In genomic region chr12:6311822-6312528, GRCh38 we compare ENCODE assay signal across 19 cellular contexts. TPM values are rescaled to one million over a fixed set of nuclear protein-coding genes. Genes with fewer than 3 reads are reported as not detected.
DNase-seq lines count a peak whose midpoint lies in the region; TF ChIP-seq lines count a peak whose summit lies in the region.
"Had no signal": no experiment of that assay in that cellular context is flagged by ENCODE, and none has a peak within 500 bp of the region (broad histone marks: within the 10 kb centered on the region; RNA-seq: fewer than 3 reads in every experiment).

No MANE protein-coding gene starts in this region.

- no peak overlapping the region for H2BK5ac ChIP-seq in mesenchymal stem cell (ENCODE audit: low read depth, low read length, poor library complexity, severe bottlenecking)

- H3K27me3 Mint-ChIP-seq in Caco-2 (ENCODE audit: insufficient read depth, unreplicated experiment) (no peaks in the 10 kb centered on the region), MCF 10A (ENCODE audit: insufficient read depth, unreplicated experiment) (no peaks in the 10 kb centered on the region)

- no peak overlapping the region for H3K18ac ChIP-seq in mesenchymal stem cell (ENCODE audit: low read depth in 1 of 2, low read length in 2 of 2)

- no peaks in the 10 kb centered on the region for H3K79me1 ChIP-seq in mesenchymal stem cell (replicated peaks; ENCODE audit: low read length, poor library complexity, severe bottlenecking)

- peaks cover 65% of the 10 kb centered on the region for H3K4me1 ChIP-seq in Caco-2
- peaks cover 0 to 10% of the 10 kb centered on the region in 2 donors for H3K4me1 ChIP-seq in muscle layer of duodenum (ENCODE audit: control insufficient read depth in 1 of 2, insufficient read depth in 2 of 2, low read length in 2 of 2)
- peaks cover 61% of the 10 kb centered on the region for H3K4me1 ChIP-seq in suprapubic skin
- peaks cover 29% of the 10 kb centered on the region for H3K4me1 ChIP-seq in mesenchymal stem cell (ENCODE audit: control insufficient read depth, insufficient read depth, low read depth, low read length)

- H3K36me3 Mint-ChIP-seq in Caco-2 (ENCODE audit: insufficient read depth, unreplicated experiment) = peaks cover 46% of the 10 kb centered on the region
- no peaks in the 10 kb centered on the region for H3K36me3 Mint-ChIP-seq in MCF 10A (ENCODE audit: insufficient read depth, unreplicated experiment)
- H3K36me3 Mint-ChIP-seq: activated CD8-positive, alpha-beta memory T cell treated with anti-CD3 and anti-CD28 coated beads, Interleukin-2, amount 10 ng/mL, durations not matched to agents 7 days and 5 days had no signal

- no peak overlapping the region for H2AK5ac ChIP-seq in mesenchymal stem cell (ENCODE audit: low read length, severe bottlenecking)

- peaks cover 51% of the 10 kb centered on the region for H3K4me1 Mint-ChIP-seq in Caco-2 (ENCODE audit: low read depth, unreplicated experiment)
- peaks cover 14% of the 10 kb centered on the region for H3K4me1 Mint-ChIP-seq in MCF 10A (ENCODE audit: insufficient read depth, unreplicated experiment)

- H2AFZ ChIP-seq in mesenchymal stem cell (ENCODE audit: low read depth, low read length) = no peak overlapping the region
- H2AFZ ChIP-seq: GM23248 had no signal

- H4K91ac ChIP-seq in mesenchymal stem cell (ENCODE audit: low read length) = no peak overlapping the region

- H3K4me3 ChIP-seq in Caco-2 (ENCODE audit: low read depth, low read length) (no peak overlapping the region), muscle layer of duodenum (ENCODE audit: low read depth in 1 of 2, low read length in 2 of 2) (no peak overlapping the region), suprapubic skin (no peak overlapping the region), mesenchymal stem cell (ENCODE audit: insufficient read depth in 1 of 2, low read depth in 1 of 2, low read length in 2 of 2) (no peak overlapping the region)
- H3K4me3 ChIP-seq: GM23248 had no signal

- no peak for TF ChIP-seq EP300 in suprapubic skin (IDR thresholded peaks at IDR 0.05)

- no peak overlapping the region for H3K4ac ChIP-seq in mesenchymal stem cell (ENCODE audit: low read depth in 1 of 2, low read length in 2 of 2)

- no peak overlapping the region for H3K14ac ChIP-seq in mesenchymal stem cell (ENCODE audit: low read length in 2 of 2)

- no peak overlapping the region for H4K8ac ChIP-seq in mesenchymal stem cell (ENCODE audit: low read length)

- H2BK12ac ChIP-seq in mesenchymal stem cell (ENCODE audit: low read length in 2 of 2) = no peak overlapping the region

- no peak for TF ChIP-seq CTCF in Caco-2 (IDR thresholded peaks at IDR 0.05; ENCODE audit: insufficient read depth in 1 of 2, low read depth in 1 of 2, low read length in 1 of 2, severe bottlenecking in 1 of 2, unreplicated experiment in 1 of 2)
- no peak for TF ChIP-seq CTCF in MCF 10A (IDR thresholded peaks at IDR 0.05; ENCODE audit: unreplicated experiment)
- TF ChIP-seq CTCF in suprapubic skin (IDR thresholded peaks at IDR 0.05) = no peak

- H3K9me3 ChIP-seq in Caco-2 (no peaks in the 10 kb centered on the region), muscle layer of duodenum (ENCODE audit: control insufficient read depth in 1 of 2, low read length in 2 of 2) (no peaks in the 10 kb centered on the region), suprapubic skin (no peaks in the 10 kb centered on the region), mesenchymal stem cell (ENCODE audit: control insufficient read depth, low read length) (no peaks in the 10 kb centered on the region)

- intact Hi-C loops in Caco-2 (cut with micrococcal nuclease; ENCODE audit: unreplicated experiment) = loop anchor here (2.0 kb wide), 2 partner anchors 25 to 65 kb away; no protein-coding TSS in a partner anchor
- intact Hi-C loops in MCF 10A (cut with micrococcal nuclease) = no loop called here
- intact Hi-C loops in posterior vena cava (cut with DNase I) = no loop called here

- no peak for TF ChIP-seq POLR2A in suprapubic skin (IDR thresholded peaks at IDR 0.05)

- no peak overlapping the region for H2BK15ac ChIP-seq in mesenchymal stem cell (ENCODE audit: low read depth, poor library complexity, severe bottlenecking)

- H3K9me3 Mint-ChIP-seq in Caco-2 (ENCODE audit: unreplicated experiment) (no peaks in the 10 kb centered on the region), MCF 10A (ENCODE audit: unreplicated experiment) (no peaks in the 10 kb centered on the region)

- no peak overlapping the region for H3K23ac ChIP-seq in mesenchymal stem cell (ENCODE audit: low read length in 2 of 2)

- H3K9ac ChIP-seq in mesenchymal stem cell (ENCODE audit: low read length) = no peak overlapping the region
- H3K9ac ChIP-seq: GM23248 had no signal

- POLR2A ChIA-PET in Caco-2 (lab: Charles Lee) = interaction anchor here (0.6 to 1.1 kb wide), 2 partner anchors 112 to 222 kb away, joined by 3 to 9 read pairs; partner anchors contain the start of gene GAPDH
- POLR2A ChIA-PET in MCF 10A (lab: Yijun Ruan, JAX) = interaction anchor here (0.7 to 3.9 kb wide), 20 partner anchors 11 to 154 kb away, joined by 3 to 27 read pairs (median 6); partner anchors contain the start of genes LTBR, SCNN1A and TNFRSF1A

- H3K27ac Mint-ChIP-seq in Caco-2 (ENCODE audit: unreplicated experiment) (peak overlapping the region; percentile 83), MCF 10A (ENCODE audit: low read depth, unreplicated experiment) (peak overlapping the region; percentile 54)
- H3K27ac Mint-ChIP-seq: activated CD8-positive, alpha-beta memory T cell treated with anti-CD3 and anti-CD28 coated beads, Interleukin-2, amount 10 ng/mL, durations not matched to agents 7 days and 5 days had no signal

- 82% methylated on average over 3 of the region's 8 CpGs for WGBS in suprapubic skin
- 85% methylated on average over 7 of the region's 8 CpGs for WGBS in mesenchymal stem cell

- H3K27ac ChIP-seq in muscle layer of duodenum (ENCODE audit: low read length) (peak overlapping the region; percentile 45), suprapubic skin (peak overlapping the region; percentile 80), mesenchymal stem cell (ENCODE audit: low read length, poor library complexity, severe bottlenecking) (no peak overlapping the region)
- H3K27ac ChIP-seq: GM23248 had no signal

- DNase-seq in Caco-2 = no peak
- no peak for DNase-seq in MCF 10A (ENCODE audit: unreplicated experiment)
- DNase-seq in suprapubic skin (ENCODE audit: low spot score in 2 of 2) = no peak
- no peak for DNase-seq in DMS53 treated with DMSO at 0.1 percent for 48 hours (lab: John Stamatoyannopoulos, UW; ENCODE audit: unreplicated experiment)
- no peak for DNase-seq in mesenchymal stem cell
- DNase-seq in NCI-H146 (lab: John Stamatoyannopoulos, UW) = no peak
- DNase-seq in posterior vena cava (ENCODE audit: low spot score) = no peak
- DNase-seq: activated CD4-positive, CD25-positive, alpha-beta regulatory T cell treated with anti-CD3 and anti-CD28 coated beads, Interleukin-2, amount 50 U/mL, for 72 hours; activated CD8-positive, alpha-beta memory T cell treated with anti-CD3 and anti-CD28 coated beads, Interleukin-2, amount 10 ng/mL, durations not matched to agents 7 days and 5 days; activated effector memory CD4-positive, alpha-beta T cell treated with anti-CD3 and anti-CD28 coated beads, Interleukin-2, amount 50 U/mL, for 16 hours; amniotic stem cell; hypothalamus; NCI-H1694 treated with DMSO at 0.1 percent for 48 hours; NCI-H446 treated with DMSO at 0.1 percent for 48 hours; stimulated activated CD4-positive, alpha-beta T cell treated with anti-CD3 and anti-CD28 coated beads, Interleukin-12 subunit alpha, Interleukin-12 subunit beta, amount 100 ng/mL, for 4 hours had no signal

- H2BK120ac ChIP-seq in mesenchymal stem cell (ENCODE audit: low read depth, low read length) = no peak overlapping the region

- BruUV-seq in Caco-2 (replicated peaks; lab: Mats Ljungman, UMichigan) (no TSS peak), MCF 10A (replicated peaks; lab: Mats Ljungman, UMichigan) (no TSS peak)

- no peak overlapping the region for H3K4me2 ChIP-seq in mesenchymal stem cell (ENCODE audit: low read length, poor library complexity, severe bottlenecking)

- H3K4me3 Mint-ChIP-seq in Caco-2 (ENCODE audit: unreplicated experiment) = peak overlapping the region; percentile 79
- H3K4me3 Mint-ChIP-seq in MCF 10A (ENCODE audit: unreplicated experiment) = peak overlapping the region; percentile 24
- H3K4me3 Mint-ChIP-seq: activated CD8-positive, alpha-beta memory T cell treated with anti-CD3 and anti-CD28 coated beads, Interleukin-2, amount 10 ng/mL, durations not matched to agents 7 days and 5 days had no signal

- CTCF ChIA-PET in Caco-2 (lab: Charles Lee) = interaction anchor here (1.2 kb wide), 1 partner anchor 11 kb away, joined by 4 read pairs; no protein-coding TSS in a partner anchor
- CTCF ChIA-PET in MCF 10A (lab: Yijun Ruan, JAX) = interaction anchor here (0.7 to 3.2 kb wide), 4 partner anchors 23 to 169 kb away, joined by 3 to 20 read pairs (median 6); no protein-coding TSS in a partner anchor

- peaks cover 15% of the 10 kb centered on the region; the same call in 1 of the 2 replicates for H3K36me3 ChIP-seq in Caco-2 (ENCODE audit: control insufficient read depth, insufficient read depth, low read length)
- H3K36me3 ChIP-seq in muscle layer of duodenum (ENCODE audit: control insufficient read depth in 1 of 2, insufficient read depth in 2 of 2, low read length in 2 of 2) = no peaks in the 10 kb centered on the region
- H3K36me3 ChIP-seq in suprapubic skin = no peaks in the 10 kb centered on the region
- H3K36me3 ChIP-seq in mesenchymal stem cell (ENCODE audit: control insufficient read depth in 1 of 2, insufficient read depth in 2 of 2, low read depth in 1 of 2, low read length in 2 of 2) = no peaks in the 10 kb centered on the region

- H3K27me3 ChIP-seq in Caco-2 (replicated peaks; ENCODE audit: control insufficient read depth, insufficient read depth, low read length) = no peaks in the 10 kb centered on the region
- H3K27me3 ChIP-seq in muscle layer of duodenum (ENCODE audit: low read depth, low read length) = no peaks in the 10 kb centered on the region
- H3K27me3 ChIP-seq in suprapubic skin = no peaks in the 10 kb centered on the region
- peaks cover 16 to 36% of the 10 kb centered on the region in 2 experiments for H3K27me3 ChIP-seq in mesenchymal stem cell (ENCODE audit: control insufficient read depth in 1 of 2, insufficient read depth in 1 of 2, low read length in 2 of 2)

RNA-seq across cellular contexts. Expression of gene PLEKHG6, which starts 1.5 kb away (rescaled TPM):
- total RNA-seq in Caco-2 (2022) (109 and 123 TPM in 2 replicates), MCF 10A (2022) (not detected in 2 replicates), suprapubic skin (10 to 100 TPM; 12.4 to 29.9 (median 27.8) TPM), posterior vena cava (under 1 TPM in 1 of 2 donors, not detected in 1; 0.51 TPM)
- 0.15 TPM for polyA plus RNA-seq in mesenchymal stem cell (2013, experiment 1 of 2)
- 0.23 TPM for polyA plus RNA-seq in mesenchymal stem cell (2013, experiment 2 of 2)
- total RNA-seq: activated CD8-positive, alpha-beta memory T cell treated with anti-CD3 and anti-CD28 coated beads, Interleukin-2, amount 10 ng/mL, durations not matched to agents 7 days and 5 days; GM23248; mononuclear cell; T-helper 2 cell treated with Interferon-gamma antibody and Interleukin-4, amounts not matched to agents 100 ng/mL and 5 ng/mL, for 36 hours had no signal

RNA-seq across cellular contexts. Expression of gene TNFRSF1A, which starts 29.9 kb away (rescaled TPM):
- 79.0 and 79.4 TPM in 2 replicates for total RNA-seq in Caco-2 (2022)
- total RNA-seq in MCF 10A (2022) = 103 and 110 TPM in 2 replicates
- total RNA-seq in suprapubic skin = 100 to 1,000 TPM; 276 to 352 (median 281) TPM
- polyA plus RNA-seq in mesenchymal stem cell (2013, experiment 1 of 2) = 307 TPM
- polyA plus RNA-seq in mesenchymal stem cell (2013, experiment 2 of 2) = 298 TPM
- 100 to 1,000 TPM; 190 to 194 TPM for total RNA-seq in posterior vena cava

Comparison
In these comparisons a context has a peak if more than half of its experiments do, and no peak if none do; other contexts are left out.
1. RNA of gene PLEKHG6, which starts 1.5 kb away (total RNA-seq): 109 to 123 TPM in Caco-2 and 12.4 to 29.9 TPM in suprapubic skin; 0.51 TPM in posterior vena cava and not detected in MCF 10A; every median in the first group is over 4 times any median in the second.